Comparison of ENCODE assay signal across 22 cellular contexts in genomic region chr13:110689711-110690110, GRCh38.
"Had no signal": no experiment of that assay in that cellular context is flagged by ENCODE, and none has a peak within 500 bp of the region (broad histone marks: within the 10 kb centered on the region; RNA-seq: fewer than 3 reads in every experiment).

No MANE protein-coding gene starts in this region.

- H3K4me3 Mint-ChIP-seq: dendritic cell treated with granulocyte-macrophage colony-stimulating factor and Interleukin-4, amounts not matched to agents 40 ng/mL and 50 ng/mL, for 4 days; memory B cell; natural killer cell; neural crest cell; stimulated activated naive B cell treated with anti-CD40 and anti-IgM and Interleukin-4, amounts not matched to agents 10 μg/mL and 1 μg/mL and 100 μg/mL, for 72 hours; stimulated activated naive CD8-positive, alpha-beta T cell treated with anti-CD3 and anti-CD28 coated beads, Interleukin-15, Interleukin-2, amounts not matched to agents 100 ng/mL and 50 ng/mL, for 24 hours had no signal

- H3K4me1 Mint-ChIP-seq: neural crest cell had no signal

- H3K27ac ChIP-seq: colonic mucosa, esophagus muscularis mucosa, foreskin keratinocyte, gastroesophageal sphincter, heart left ventricle, hepatocyte, prostate gland, thoracic aorta, tibial nerve, upper lobe of left lung had no signal

- H3K36me3 ChIP-seq: prostate gland had no signal

- H3K27ac Mint-ChIP-seq: dendritic cell treated with granulocyte-macrophage colony-stimulating factor and Interleukin-4, amounts not matched to agents 40 ng/mL and 50 ng/mL, for 4 days; memory B cell; natural killer cell; stimulated activated naive B cell treated with anti-CD40 and anti-IgM and Interleukin-4, amounts not matched to agents 10 μg/mL and 1 μg/mL and 100 μg/mL, for 72 hours; stimulated activated naive CD8-positive, alpha-beta T cell treated with anti-CD3 and anti-CD28 coated beads, Interleukin-15, Interleukin-2, amounts not matched to agents 100 ng/mL and 50 ng/mL, for 24 hours had no signal

- H3K27me3 Mint-ChIP-seq: dendritic cell treated with granulocyte-macrophage colony-stimulating factor and Interleukin-4, amounts not matched to agents 40 ng/mL and 50 ng/mL, for 4 days; memory B cell; stimulated activated naive B cell treated with anti-CD40 and anti-IgM and Interleukin-4, amounts not matched to agents 10 μg/mL and 1 μg/mL and 100 μg/mL, for 72 hours; stimulated activated naive CD8-positive, alpha-beta T cell treated with anti-CD3 and anti-CD28 coated beads, Interleukin-15, Interleukin-2, amounts not matched to agents 100 ng/mL and 50 ng/mL, for 24 hours had no signal

- DNase-seq: colonic mucosa; effector memory CD4-positive, alpha-beta T cell; foreskin keratinocyte; heart left ventricle; kidney; natural killer cell; right cardiac atrium; sigmoid colon; stimulated activated CD4-positive, alpha-beta T cell treated with anti-CD3 and anti-CD28 coated beads, Interleukin-4, amount 100 ng/mL, for 4 hours; stimulated activated naive B cell treated with anti-CD40 and anti-IgM and Interleukin-4, amounts not matched to agents 10 μg/mL and 1 μg/mL and 100 μg/mL, for 72 hours; upper lobe of left lung had no signal

- H3K36me3 Mint-ChIP-seq: natural killer cell had no signal

- H3K4me1 ChIP-seq: colonic mucosa, esophagus muscularis mucosa, foreskin keratinocyte, gastroesophageal sphincter, heart left ventricle, prostate gland, upper lobe of left lung had no signal

- H3K4me3 ChIP-seq: colonic mucosa, esophagus muscularis mucosa, gastroesophageal sphincter, heart left ventricle, hepatocyte, lung, prostate gland, sigmoid colon, thoracic aorta, tibial nerve, upper lobe of left lung had no signal

- H3K9me3 Mint-ChIP-seq: dendritic cell treated with granulocyte-macrophage colony-stimulating factor and Interleukin-4, amounts not matched to agents 40 ng/mL and 50 ng/mL, for 4 days; memory B cell; natural killer cell; neural crest cell; stimulated activated naive B cell treated with anti-CD40 and anti-IgM and Interleukin-4, amounts not matched to agents 10 μg/mL and 1 μg/mL and 100 μg/mL, for 72 hours; stimulated activated naive CD8-positive, alpha-beta T cell treated with anti-CD3 and anti-CD28 coated beads, Interleukin-15, Interleukin-2, amounts not matched to agents 100 ng/mL and 50 ng/mL, for 24 hours had no signal

- H3K27me3 ChIP-seq: colonic mucosa, esophagus muscularis mucosa, foreskin keratinocyte, gastroesophageal sphincter, heart left ventricle, hepatocyte, sigmoid colon, tibial nerve, upper lobe of left lung had no signal

- H3K9me3 ChIP-seq: colonic mucosa, esophagus muscularis mucosa, gastroesophageal sphincter, heart left ventricle, prostate gland, sigmoid colon, thoracic aorta, tibial nerve, upper lobe of left lung had no signal

- ATAC-seq: foreskin keratinocyte; gastroesophageal sphincter; heart left ventricle; natural killer cell; stimulated activated naive B cell treated with anti-CD40 and anti-IgM and Interleukin-4, amounts not matched to agents 10 μg/mL and 1 μg/mL and 100 μg/mL, for 72 hours had no signal
